Comparison of ENCODE assay signal across 22 cellular contexts in genomic region chr9:78811562-78812276, GRCh38.
A peak's percentile ranks its signal among the peaks of the same experiment; 100 is the strongest.
DNase-seq lines count a peak whose midpoint lies in the region; ATAC-seq and TF ChIP-seq lines count a peak whose summit lies in the region.
"Had no signal": no experiment of that assay in that cellular context is flagged by ENCODE, and none has a peak within 500 bp of the region (broad histone marks: within the 10 kb centered on the region; RNA-seq: fewer than 3 reads in every experiment).

No MANE protein-coding gene starts in this region.

- H3K27ac Mint-ChIP-seq in nephron progenitor cell: peak overlapping the region; percentile 73

- H3K4me3 ChIP-seq in choroid plexus epithelial cell (ENCODE audit: low read depth, low read length) (no peak overlapping the region), coronary artery (no peak overlapping the region)
- H3K4me3 ChIP-seq: BLaER1, GM12878, SK-N-MC, thoracic aorta had no signal

- no peak overlapping the region for H3K27ac ChIP-seq in coronary artery
- H3K27ac ChIP-seq: BLaER1, parathyroid adenoma, SK-N-MC, thoracic aorta had no signal

- DNase-seq in EH (ENCODE audit: low read depth): peak; percentile 81
- DNase-seq in M059J (ENCODE audit: low read depth): peak; percentile 87
- peak; percentile 26 for DNase-seq in choroid plexus epithelial cell (ENCODE audit: low read depth)
- no peak for DNase-seq in nephron progenitor cell
- DNase-seq in coronary artery (ENCODE audit: low spot score): no peak
- no peak for DNase-seq in DMS79 treated with DMSO at 0.1 percent for 48 hours (lab: John Stamatoyannopoulos, UW)
- DNase-seq: activated CD4-positive, alpha-beta T cell treated with anti-CD3 and anti-CD28 coated beads for 48 hours; activated naive CD4-positive, alpha-beta T cell treated with anti-CD3 and anti-CD28 coated beads, Interleukin-2, amount 50 U/mL, for 16 hours; GOT3; hypothalamus; Karpas-422; NCI-H1436 treated with DMSO at 0.1 percent for 48 hours; NCI-H510A; stimulated activated CD4-positive, alpha-beta T cell treated with anti-CD3 and anti-CD28 coated beads, Interleukin-4, amount 100 ng/mL, for 1 hour had no signal

- no peaks in the 10 kb centered on the region for H3K27me3 Mint-ChIP-seq in nephron progenitor cell (ENCODE audit: low read depth, poor library complexity)

- peaks cover 50% of the 10 kb centered on the region for H3K4me1 Mint-ChIP-seq in nephron progenitor cell

- H3K4me3 Mint-ChIP-seq in nephron progenitor cell: no peak overlapping the region

- no peaks in the 10 kb centered on the region for H3K36me3 Mint-ChIP-seq in nephron progenitor cell (ENCODE audit: low read depth)

- peaks cover 3% of the 10 kb centered on the region for H3K9me3 Mint-ChIP-seq in nephron progenitor cell

- TF ChIP-seq CTCF in choroid plexus epithelial cell (conservative IDR thresholded peaks at IDR 0.05; ENCODE audit: low read depth, low read length) (no peak), nephron progenitor cell (IDR thresholded peaks at IDR 0.05) (no peak), coronary artery (IDR thresholded peaks at IDR 0.05) (no peak)

- ATAC-seq in HG02870 (IDR thresholded peaks at IDR 0.05; ENCODE audit: unreplicated experiment) (no peak), HG02981 (IDR thresholded peaks at IDR 0.05; ENCODE audit: unreplicated experiment) (no peak)
- ATAC-seq: GM12878, left lobe of liver had no signal

Comparison
In these comparisons a context has a peak if more than half of its experiments do, and no peak if none do; other contexts are left out.
1. DNase-seq: peak in EH (single experiment), M059J (single experiment) and choroid plexus epithelial cell (single experiment); none in nephron progenitor cell (single experiment), coronary artery (single experiment) and DMS79 treated with DMSO at 0.1 percent for 48 hours (single experiment).